ENCODE assay signal across 14 cellular contexts in the genomic region with DNA sequence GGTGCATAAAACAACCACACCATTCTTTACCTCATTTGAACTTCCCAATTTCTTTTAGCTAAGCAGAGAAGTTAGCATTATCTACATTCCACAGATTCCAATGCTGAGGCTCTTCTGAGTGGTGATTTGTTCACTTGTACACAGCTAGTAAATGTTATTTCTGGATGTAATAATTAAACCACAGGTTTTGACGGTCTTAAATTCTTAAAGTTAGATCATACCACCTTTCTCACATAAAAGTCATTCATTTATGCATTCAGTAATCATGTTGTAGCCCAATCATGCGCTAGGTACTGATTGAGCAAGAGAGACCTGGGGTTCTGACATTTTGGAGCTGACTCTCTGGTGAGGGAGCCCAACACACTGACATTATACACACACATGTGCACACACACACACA.
DNase-seq lines count a peak whose midpoint lies in the region; ATAC-seq, FAIRE-seq and TF ChIP-seq lines count a peak whose summit lies in the region.
"Had no signal": no experiment of that assay in that cellular context is flagged by ENCODE, and none has a peak within 500 bp of the region (broad histone marks: within the 10 kb centered on the region; RNA-seq: fewer than 3 reads in every experiment).

No MANE protein-coding gene starts in this region.

- H3K36me3 Mint-ChIP-seq in mesothelial cell of epicardium, result no peaks in the 10 kb centered on the region
- H3K36me3 Mint-ChIP-seq in natural killer cell treated with Interleukin-12 subunit alpha and Interleukin-12 subunit beta and Interleukin-15 and Interleukin-18, amount 100 ng/mL, for 72 hours, result no peaks in the 10 kb centered on the region
- H3K36me3 Mint-ChIP-seq: brain had no signal

- no peak for ATAC-seq in natural killer cell treated with Interleukin-12 subunit alpha and Interleukin-12 subunit beta and Interleukin-15 and Interleukin-18, amount 100 ng/mL, for 72 hours
- ATAC-seq in GM21360 (IDR thresholded peaks at IDR 0.05; ENCODE audit: unreplicated experiment) (no peak), GM21528 (IDR thresholded peaks at IDR 0.05; ENCODE audit: low FRiP score, unreplicated experiment) (no peak)

- no peak for FAIRE-seq in HTR-8/SVneo (lab: Jason Lieb, UNC)

- H3K4me1 Mint-ChIP-seq in mesothelial cell of epicardium, result peaks cover 33% of the 10 kb centered on the region
- no peaks in the 10 kb centered on the region for H3K4me1 Mint-ChIP-seq in natural killer cell treated with Interleukin-12 subunit alpha and Interleukin-12 subunit beta and Interleukin-15 and Interleukin-18, amount 100 ng/mL, for 72 hours (ENCODE audit: low read depth in 2 of 2)

- no peak for TF ChIP-seq CTCF in AG09309 (IDR thresholded peaks at IDR 0.05; ENCODE audit: control insufficient read depth, insufficient read depth, low read depth, low read length, missing control alignments)
- TF ChIP-seq CTCF in mesothelial cell of epicardium (IDR thresholded peaks at IDR 0.05; ENCODE audit: unreplicated experiment), result no peak

- DNase-seq in AG09309 (ENCODE audit: low read depth) (peak; percentile 80), HTR-8/SVneo (ENCODE audit: insufficient read length, low spot score) (peak; percentile 49), dedifferentiated amniotic fluid mesenchymal stem cell (ENCODE audit: extremely low spot score) (peak; percentile 72), mesothelial cell of epicardium (ENCODE audit: low spot score in 2 of 2, unreplicated experiment in 2 of 2) (no peak)
- DNase-seq in natural killer cell treated with Interleukin-12 subunit alpha and Interleukin-12 subunit beta and Interleukin-15 and Interleukin-18, amount 100 ng/mL, for 72 hours (ENCODE audit: low spot score), result no peak
- DNase-seq in central memory CD4-positive, alpha-beta T cell, result no peak
- DNase-seq: activated CD8-positive, alpha-beta memory T cell treated with anti-CD3 and anti-CD28 coated beads, Interleukin-2, amount 50 U/mL, for 48 hours; COR-L47; NCI-H510A treated with DMSO at 0.1 percent for 48 hours; stimulated activated CD4-positive, alpha-beta T cell treated with anti-CD3 and anti-CD28 coated beads, Interleukin-1b, Interleukin-23, amount 100 ng/mL, for 48 hours had no signal

- peak overlapping the region; percentile 64 for H3K27ac Mint-ChIP-seq in mesothelial cell of epicardium
- H3K27ac Mint-ChIP-seq in natural killer cell treated with Interleukin-12 subunit alpha and Interleukin-12 subunit beta and Interleukin-15 and Interleukin-18, amount 100 ng/mL, for 72 hours, result no peak overlapping the region
- H3K27ac Mint-ChIP-seq: brain; T-helper 1 cell treated with Interleukin-12 subunit alpha and Interleukin-12 subunit beta and Interleukin-4 antibody, amounts not matched to agents 30 μg/mL and 1 μg/mL, for 36 hours had no signal

- no peak overlapping the region for H3K4me3 Mint-ChIP-seq in mesothelial cell of epicardium
- no peak overlapping the region for H3K4me3 Mint-ChIP-seq in natural killer cell treated with Interleukin-12 subunit alpha and Interleukin-12 subunit beta and Interleukin-15 and Interleukin-18, amount 100 ng/mL, for 72 hours
- H3K4me3 Mint-ChIP-seq: brain; T-helper 1 cell treated with Interleukin-12 subunit alpha and Interleukin-12 subunit beta and Interleukin-4 antibody, amounts not matched to agents 30 μg/mL and 1 μg/mL, for 36 hours had no signal

- H3K4me3 ChIP-seq in AG09309 (ENCODE audit: control insufficient read depth, low read depth, low read length), result no peak overlapping the region

- no peaks in the 10 kb centered on the region for H3K27me3 Mint-ChIP-seq in mesothelial cell of epicardium (ENCODE audit: low read depth)
- peaks cover 23 to 27% of the 10 kb centered on the region in 2 donors for H3K27me3 Mint-ChIP-seq in natural killer cell treated with Interleukin-12 subunit alpha and Interleukin-12 subunit beta and Interleukin-15 and Interleukin-18, amount 100 ng/mL, for 72 hours
- H3K27me3 Mint-ChIP-seq: brain had no signal

- H3K9me3 Mint-ChIP-seq in mesothelial cell of epicardium, result no peaks in the 10 kb centered on the region
- H3K9me3 Mint-ChIP-seq in natural killer cell treated with Interleukin-12 subunit alpha and Interleukin-12 subunit beta and Interleukin-15 and Interleukin-18, amount 100 ng/mL, for 72 hours, result no peaks in the 10 kb centered on the region
- H3K9me3 Mint-ChIP-seq: brain; T-helper 1 cell treated with Interleukin-12 subunit alpha and Interleukin-12 subunit beta and Interleukin-4 antibody, amounts not matched to agents 30 μg/mL and 1 μg/mL, for 36 hours had no signal

Comparison
In these comparisons a context has a peak if more than half of its experiments do, and no peak if none do; other contexts are left out.
1. DNase-seq: peak in AG09309 (single experiment), HTR-8/SVneo (single experiment) and dedifferentiated amniotic fluid mesenchymal stem cell (single experiment); none in mesothelial cell of epicardium (0 of 2), natural killer cell treated with Interleukin-12 subunit alpha and Interleukin-12 subunit beta and Interleukin-15 and Interleukin-18, amount 100 ng/mL, for 72 hours (single experiment) and central memory CD4-positive, alpha-beta T cell (single experiment).